Comparison of ENCODE assay signal across 30 cellular contexts in the genomic region with DNA sequence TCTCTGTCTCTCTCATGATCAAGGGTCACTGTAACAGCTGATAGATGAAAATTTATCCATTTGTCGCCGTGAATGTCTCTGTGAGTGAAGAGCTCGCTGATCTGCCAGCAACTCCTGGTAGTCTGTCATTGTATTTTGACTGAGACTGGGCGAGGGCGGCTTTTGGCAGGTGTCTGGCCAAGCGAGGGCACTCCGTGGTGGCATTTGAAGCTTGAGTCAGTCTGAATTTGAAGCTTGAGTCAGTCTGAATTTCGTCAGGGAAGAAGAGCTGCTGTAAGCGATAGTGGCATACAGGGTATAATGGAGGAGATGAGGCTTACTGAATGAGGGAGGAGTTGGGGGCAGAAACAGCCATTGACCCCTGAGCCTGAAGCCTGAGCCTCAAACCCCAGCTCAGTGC. TPM values are rescaled to one million over a fixed set of nuclear protein-coding genes. Genes with fewer than 3 reads are reported as not detected.
"Had no signal": no experiment of that assay in that cellular context is flagged by ENCODE, and none has a peak within 500 bp of the region (broad histone marks: within the 10 kb centered on the region; RNA-seq: fewer than 3 reads in every experiment).

No MANE protein-coding gene starts in this region.

- H3K4me3 ChIP-seq: ascending aorta, cardiac muscle cell, PC-9 had no signal

- H3K36me3 Mint-ChIP-seq: activated CD8-positive, alpha-beta memory T cell treated with anti-CD3 and anti-CD28 coated beads, Interleukin-2, amount 10 ng/mL, durations not matched to agents 7 days and 5 days; activated naive CD4-positive, alpha-beta T cell treated with anti-CD3 and anti-CD28 coated beads, Interleukin-2, amount 10 ng/mL, durations not matched to agents 7 days and 5 days; activated naive CD8-positive, alpha-beta T cell treated with anti-CD3 and anti-CD28 coated beads, Interleukin-2, amount 10 ng/mL, durations not matched to agents 7 days and 5 days had no signal

- H3K27me3 ChIP-seq: ascending aorta, cardiac muscle cell had no signal

- H3K4me2 ChIP-seq: PC-9 had no signal

- H3K4me1 Mint-ChIP-seq: activated B cell treated with CpG ODN at 0.5 μM for 24 hours; activated CD4-positive, alpha-beta memory T cell treated with anti-CD3 and anti-CD28 coated beads, Interleukin-2, amount 10 ng/mL, durations not matched to agents 7 days and 5 days; activated CD8-positive, alpha-beta memory T cell treated with anti-CD3 and anti-CD28 coated beads, Interleukin-2, amount 10 ng/mL, durations not matched to agents 7 days and 5 days; activated naive CD4-positive, alpha-beta T cell treated with anti-CD3 and anti-CD28 coated beads, Interleukin-2, amount 10 ng/mL, durations not matched to agents 7 days and 5 days; activated naive CD8-positive, alpha-beta T cell treated with anti-CD3 and anti-CD28 coated beads, Interleukin-2, amount 10 ng/mL, durations not matched to agents 7 days and 5 days; central memory CD8-positive, alpha-beta T cell had no signal

- H3K4me3 Mint-ChIP-seq: activated B cell treated with CpG ODN at 0.5 μM for 24 hours; activated CD4-positive, alpha-beta memory T cell treated with anti-CD3 and anti-CD28 coated beads, Interleukin-2, amount 10 ng/mL, durations not matched to agents 7 days and 5 days; activated CD8-positive, alpha-beta memory T cell treated with anti-CD3 and anti-CD28 coated beads, Interleukin-2, amount 10 ng/mL, durations not matched to agents 7 days and 5 days; activated naive CD4-positive, alpha-beta T cell treated with anti-CD3 and anti-CD28 coated beads, Interleukin-2, amount 10 ng/mL, durations not matched to agents 7 days and 5 days; activated naive CD8-positive, alpha-beta T cell treated with anti-CD3 and anti-CD28 coated beads, Interleukin-2, amount 10 ng/mL, durations not matched to agents 7 days and 5 days; central memory CD8-positive, alpha-beta T cell had no signal

- H3K9me3 Mint-ChIP-seq: activated B cell treated with CpG ODN at 0.5 μM for 24 hours; activated CD4-positive, alpha-beta memory T cell treated with anti-CD3 and anti-CD28 coated beads, Interleukin-2, amount 10 ng/mL, durations not matched to agents 7 days and 5 days; activated naive CD4-positive, alpha-beta T cell treated with anti-CD3 and anti-CD28 coated beads, Interleukin-2, amount 10 ng/mL, durations not matched to agents 7 days and 5 days; activated T-helper 2 cell treated with anti-CD3 and anti-CD28 coated beads, Interferon-gamma antibody, Interleukin-2, Interleukin-4, amounts not matched to agents 10 μg/mL and 5 μg/mL and 100 μg/mL, durations not matched to agents 14 hours and 24 hours and 36 hours; central memory CD8-positive, alpha-beta T cell had no signal

- H3K4me1 ChIP-seq: ascending aorta had no signal

- ATAC-seq: activated CD8-positive, alpha-beta memory T cell treated with anti-CD3 and anti-CD28 coated beads, Interleukin-2, amount 10 ng/mL, durations not matched to agents 7 days and 5 days had no signal

- H3K27ac Mint-ChIP-seq: activated B cell treated with CpG ODN at 0.5 μM for 24 hours; activated CD4-positive, alpha-beta memory T cell treated with anti-CD3 and anti-CD28 coated beads, Interleukin-2, amount 10 ng/mL, durations not matched to agents 7 days and 5 days; activated CD8-positive, alpha-beta memory T cell treated with anti-CD3 and anti-CD28 coated beads, Interleukin-2, amount 10 ng/mL, durations not matched to agents 7 days and 5 days; activated naive CD4-positive, alpha-beta T cell treated with anti-CD3 and anti-CD28 coated beads, Interleukin-2, amount 10 ng/mL, durations not matched to agents 7 days and 5 days; activated naive CD8-positive, alpha-beta T cell treated with anti-CD3 and anti-CD28 coated beads, Interleukin-2, amount 10 ng/mL, durations not matched to agents 7 days and 5 days; activated T-helper 2 cell treated with anti-CD3 and anti-CD28 coated beads, Interferon-gamma antibody, Interleukin-2, Interleukin-4, amounts not matched to agents 10 μg/mL and 5 μg/mL and 100 μg/mL, durations not matched to agents 14 hours and 24 hours and 36 hours had no signal

- H2AFZ ChIP-seq: PC-9 had no signal

- H3K9me3 ChIP-seq: ascending aorta had no signal

- DNase-seq: activated B cell treated with CpG ODN at 0.5 μM for 24 hours; activated CD4-positive, alpha-beta memory T cell treated with anti-CD3 and anti-CD28 coated beads, Interleukin-2, amount 10 ng/mL, durations not matched to agents 7 days and 5 days; activated CD4-positive, alpha-beta T cell treated with anti-CD3 and anti-CD28 coated beads for 48 hours; activated CD4-positive, CD25-positive, alpha-beta regulatory T cell treated with anti-CD3 and anti-CD28 coated beads, Interleukin-2, amount 50 U/mL, for 72 hours; activated CD8-positive, alpha-beta memory T cell treated with anti-CD3 and anti-CD28 coated beads for 24 hours; activated CD8-positive, alpha-beta memory T cell treated with anti-CD3 and anti-CD28 coated beads, Interleukin-2, amount 10 ng/mL, durations not matched to agents 7 days and 5 days; activated naive CD4-positive, alpha-beta T cell treated with anti-CD3 and anti-CD28 coated beads, Interleukin-2, amount 10 ng/mL, durations not matched to agents 7 days and 5 days; activated naive CD8-positive, alpha-beta T cell treated with anti-CD3 and anti-CD28 coated beads, Interleukin-2, amount 10 ng/mL, durations not matched to agents 7 days and 5 days; activated T-cell treated with anti-CD3 and anti-CD28 coated beads, Interleukin-2, amount 50 U/mL, for 1 hour; amygdala; NCI-H1105; NCI-H1417 treated with DMSO at 0.1 percent for 48 hours; NCI-H1694 treated with DMSO at 0.1 percent for 48 hours; NCI-H2029; NCI-H345; PC-9; Right ventricle myocardium superior; SW 1271; T-helper 1 cell; T-helper 2 cell; T-helper 9 cell had no signal

- H3K27ac ChIP-seq: ascending aorta, cardiac muscle cell, PC-9, VCaP had no signal

- H3K36me3 ChIP-seq: ascending aorta, cardiac muscle cell had no signal

RNA-seq across cellular contexts. Expression of a gene that starts 56.8 kb away (rescaled TPM):
- total RNA-seq: activated B cell treated with CpG ODN at 0.5 μM for 24 hours; activated CD4-positive, alpha-beta memory T cell treated with anti-CD3 and anti-CD28 coated beads, Interleukin-2, amount 10 ng/mL, durations not matched to agents 7 days and 5 days; activated CD8-positive, alpha-beta memory T cell treated with anti-CD3 and anti-CD28 coated beads, Interleukin-2, amount 10 ng/mL, durations not matched to agents 7 days and 5 days; activated naive CD8-positive, alpha-beta T cell treated with anti-CD3 and anti-CD28 coated beads, Interleukin-2, amount 10 ng/mL, durations not matched to agents 7 days and 5 days; activated T-helper 2 cell treated with anti-CD3 and anti-CD28 coated beads, Interferon-gamma antibody, Interleukin-2, Interleukin-4, amounts not matched to agents 10 μg/mL and 5 μg/mL and 100 μg/mL, durations not matched to agents 14 hours and 24 hours and 36 hours; ascending aorta; cardiac muscle cell; MCF 10A; NCI-H460; OCI-LY7; PC-9; Right ventricle myocardium superior had no signal
- polyA plus RNA-seq: adipose tissue, cardiac muscle cell had no signal
